Comparison of ENCODE assay signal across 8 cellular contexts in the genomic region with DNA sequence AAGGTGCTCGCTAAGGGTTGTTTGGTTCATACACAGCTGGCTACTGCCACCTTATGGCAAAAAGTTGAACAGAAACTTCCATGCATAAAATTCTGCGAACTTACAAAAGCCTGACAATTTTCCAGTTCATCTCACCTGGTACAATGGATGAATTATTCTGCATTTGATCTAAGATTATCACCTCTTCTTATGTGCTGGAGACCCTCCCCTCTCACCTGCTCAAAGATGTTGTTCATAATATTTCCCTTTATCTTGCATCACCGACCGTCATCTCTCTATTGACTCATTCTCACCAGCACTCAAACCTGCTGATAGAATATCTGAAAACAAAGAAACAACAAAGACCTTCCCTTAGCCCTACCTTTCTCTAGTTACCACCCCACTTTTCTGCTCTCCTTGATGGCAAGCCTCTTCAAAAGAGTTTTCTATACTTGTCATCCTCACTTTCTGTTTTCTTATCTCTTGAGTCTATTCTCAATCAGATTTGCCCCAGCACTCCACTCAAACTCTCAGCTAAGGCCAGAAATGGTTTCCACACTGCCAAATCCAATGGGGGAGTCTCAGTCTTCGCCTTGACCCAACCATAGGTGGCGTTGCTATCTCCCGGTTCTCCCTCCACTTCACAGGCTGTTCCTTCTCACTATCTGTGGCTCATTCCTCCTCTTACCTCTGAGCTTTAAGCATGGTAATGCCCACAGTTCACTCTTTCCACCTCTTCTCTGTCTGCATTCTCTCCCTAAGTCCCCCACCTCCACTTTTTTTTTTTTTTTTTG. TPM values are rescaled to one million over a fixed set of nuclear protein-coding genes. Genes with fewer than 3 reads are reported as not detected.
DNase-seq lines count a peak whose midpoint lies in the region; ATAC-seq and FAIRE-seq lines count a peak whose summit lies in the region.

No MANE protein-coding gene starts in this region.

- intact Hi-C loops in left cardiac atrium (cut with DNase I) = loop anchor here in 1 of 2 donors (10.0 kb wide), 1 partner anchor 341 kb away; no protein-coding TSS in a partner anchor

- no peaks in the 10 kb centered on the region for H3K9me3 ChIP-seq in adipocyte (ENCODE audit: control insufficient read depth, low read length)

- H3K9ac ChIP-seq in adipocyte (ENCODE audit: low read length) = peak overlapping the region; percentile 45

- ATAC-seq in left cardiac atrium (peak; percentile 59 to 64), GM21619 (IDR thresholded peaks at IDR 0.05; ENCODE audit: unreplicated experiment) (no peak)

- H3K27me3 ChIP-seq in adipocyte (replicated peaks; ENCODE audit: control insufficient read depth, insufficient read depth, low read length) = no peaks in the 10 kb centered on the region

- H3K36me3 ChIP-seq in adipocyte (ENCODE audit: control insufficient read depth, insufficient read depth, low read length, severe bottlenecking) = peaks cover 23% of the 10 kb centered on the region

- peak; percentile 55 for DNase-seq in COLO829 (ENCODE audit: low spot score)
- peak; percentile 17 for DNase-seq in GM19239 (ENCODE audit: insufficient read length, low spot score)
- DNase-seq in NCI-H526 (lab: John Stamatoyannopoulos, UW) = peak; percentile 34 to 69
- DNase-seq in adipocyte (ENCODE audit: low read depth) = peak; percentile 81
- DNase-seq in left cardiac atrium = no peak
- peak; percentile 74 for DNase-seq in retina
- no peak for DNase-seq in islet precursor cell

- peak; percentile 44 for FAIRE-seq in GM19239 (lab: Jason Lieb, UNC)

- H3K4me3 ChIP-seq in adipocyte (ENCODE audit: low read length) = no peak overlapping the region

- H3K4me1 ChIP-seq in adipocyte (ENCODE audit: control insufficient read depth, insufficient read depth, low read length) = peaks cover 27% of the 10 kb centered on the region

RNA-seq across cellular contexts. Expression of gene SNRNP48, which starts 25.8 kb away (rescaled TPM):
- 10 to 100 TPM; 10.3 to 12.6 TPM for total RNA-seq in left cardiac atrium

Comparison
In these comparisons a context has a peak if more than half of its experiments do, and no peak if none do; other contexts are left out.
1. DNase-seq: peak in COLO829 (single experiment), GM19239 (single experiment), NCI-H526 (2 of 2), adipocyte (single experiment) and retina (single experiment); none in left cardiac atrium (single experiment) and islet precursor cell (single experiment).